2 cellular contexts compared by ENCODE assay signal in genomic region chr10:13706175-13706574, GRCh38.
TF ChIP-seq lines count a peak whose summit lies in the region.

No MANE protein-coding gene starts in this region.

TF ChIP-seq in GM23338, 12 proteins besides CTCF, POLR2A, EP300 and RAD21 (continued from another document):
- TF ChIP-seq EZH2phosphoT487 (IDR thresholded peaks at IDR 0.05; ENCODE audit: unreplicated experiment) (no peak), CREB1 (CRISPR knock-in tag; IDR thresholded peaks at IDR 0.05; ENCODE audit: low read depth) (no peak)
TF ChIP-seq in GM23338: peak in this region for 0.

TF ChIP-seq in K562, 482 proteins besides CTCF, POLR2A, EP300 and RAD21:
- TF ChIP-seq ZNF592 (IDR thresholded peaks at IDR 0.05) = 0 out of 2 replicates have a peak, but pooled peaks have one; percentile 5
- TF ChIP-seq E2F1 (CRISPR knock-in tag; IDR thresholded peaks at IDR 0.05) = no peak
- TF ChIP-seq KDM5B (IDR thresholded peaks at IDR 0.05; ENCODE audit: insufficient replicate concordance, low read depth, low read length) = peak; percentile 30
- TF ChIP-seq VEZF1 (CRISPR knock-in tag; IDR thresholded peaks at IDR 0.05) = no peak
- 0 out of 4 replicates have a peak, but pooled peaks have one; percentile 14 to 32 for TF ChIP-seq MNT (conservative IDR thresholded peaks at IDR 0.05)
- 0 out of 2 replicates have a peak, but pooled peaks have one; percentile 2 for TF ChIP-seq CHAMP1 (IDR thresholded peaks at IDR 0.05)
- TF ChIP-seq SP2 (IDR thresholded peaks at IDR 0.05; ENCODE audit: extremely low read depth, low read depth, low read length, poor library complexity, severe bottlenecking) = no peak
- no peak for TF ChIP-seq HDAC2 (IDR thresholded peaks at IDR 0.05)
- TF ChIP-seq TAF9B (IDR thresholded peaks at IDR 0.05; ENCODE audit: partially characterized antibody) = peak; percentile 6
